8 cellular contexts compared by ENCODE assay signal in genomic region chr2:231666171-231667095, GRCh38.
DNase-seq lines count a peak whose midpoint lies in the region; ATAC-seq and TF ChIP-seq lines count a peak whose summit lies in the region.

No MANE protein-coding gene starts in this region.

- DNase-seq in GDM1 (lab: John Stamatoyannopoulos, UW) = peak; percentile 80
- peak; percentile 94 for DNase-seq in UCSD-AML1 (lab: John Stamatoyannopoulos, UW; ENCODE audit: unreplicated experiment)
- peak; percentile 76 to 95 (median 91) for DNase-seq in head of caudate nucleus
- peak; percentile 55 for DNase-seq in non-pigmented ciliary epithelial cell (ENCODE audit: low read depth)
- no peak for DNase-seq in activated effector memory CD4-positive, alpha-beta T cell treated with Interleukin-2 at 50 U/mL for 16 hours

- peak; percentile 35 for ATAC-seq in GM21717 (IDR thresholded peaks at IDR 0.05; ENCODE audit: unreplicated experiment)
- no peak for ATAC-seq in HG03565 (IDR thresholded peaks at IDR 0.05; ENCODE audit: unreplicated experiment)

- intact Hi-C loops in head of caudate nucleus (cut with DNase I) = no loop called here

- TF ChIP-seq RAD21 in Ishikawa (IDR thresholded peaks at IDR 0.05; ENCODE audit: low read depth) = peak; percentile 14; the same call in 1 of the 2 replicates

- peak; percentile 28; the same call in 1 of the 2 replicates for TF ChIP-seq EP300 in Ishikawa (IDR thresholded peaks at IDR 0.05; ENCODE audit: borderline replicate concordance)

TF ChIP-seq in Ishikawa, 13 proteins besides CTCF, POLR2A, EP300 and RAD21:
- TF ChIP-seq NFIC (IDR thresholded peaks at IDR 0.05) (peak; percentile 21; the same call in 1 of the 2 replicates), ZBTB7A (IDR thresholded peaks at IDR 0.05; ENCODE audit: low read depth) (peak; percentile 93), CREB1 (IDR thresholded peaks at IDR 0.05; ENCODE audit: low read depth) (no peak), CEBPB (IDR thresholded peaks at IDR 0.05) (no peak), EGR1 (IDR thresholded peaks at IDR 0.05) (no peak), TEAD4 (IDR thresholded peaks at IDR 0.05) (no peak; the same call in 1 of the 2 replicates), FOXM1 (IDR thresholded peaks at IDR 0.05; ENCODE audit: borderline replicate concordance, low read depth) (peak; percentile 63), TAF1 (IDR thresholded peaks at IDR 0.05; ENCODE audit: low read depth) (peak; percentile 89), TCF12 (IDR thresholded peaks at IDR 0.05; ENCODE audit: low read depth) (no peak; the same call in 1 of the 2 replicates), YY1 (IDR thresholded peaks at IDR 0.05; ENCODE audit: low read depth) (peak; percentile 39; the same call in 1 of the 2 replicates)
- TF ChIP-seq, protein P1, sequence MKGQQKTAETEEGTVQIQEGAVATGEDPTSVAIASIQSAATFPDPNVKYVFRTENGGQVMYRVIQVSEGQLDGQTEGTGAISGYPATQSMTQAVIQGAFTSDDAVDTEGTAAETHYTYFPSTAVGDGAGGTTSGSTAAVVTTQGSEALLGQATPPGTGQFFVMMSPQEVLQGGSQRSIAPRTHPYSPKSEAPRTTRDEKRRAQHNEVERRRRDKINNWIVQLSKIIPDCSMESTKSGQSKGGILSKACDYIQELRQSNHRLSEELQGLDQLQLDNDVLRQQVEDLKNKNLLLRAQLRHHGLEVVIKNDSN (IDR thresholded peaks at IDR 0.05) = peak; percentile 39
- TF ChIP-seq, protein P2, sequence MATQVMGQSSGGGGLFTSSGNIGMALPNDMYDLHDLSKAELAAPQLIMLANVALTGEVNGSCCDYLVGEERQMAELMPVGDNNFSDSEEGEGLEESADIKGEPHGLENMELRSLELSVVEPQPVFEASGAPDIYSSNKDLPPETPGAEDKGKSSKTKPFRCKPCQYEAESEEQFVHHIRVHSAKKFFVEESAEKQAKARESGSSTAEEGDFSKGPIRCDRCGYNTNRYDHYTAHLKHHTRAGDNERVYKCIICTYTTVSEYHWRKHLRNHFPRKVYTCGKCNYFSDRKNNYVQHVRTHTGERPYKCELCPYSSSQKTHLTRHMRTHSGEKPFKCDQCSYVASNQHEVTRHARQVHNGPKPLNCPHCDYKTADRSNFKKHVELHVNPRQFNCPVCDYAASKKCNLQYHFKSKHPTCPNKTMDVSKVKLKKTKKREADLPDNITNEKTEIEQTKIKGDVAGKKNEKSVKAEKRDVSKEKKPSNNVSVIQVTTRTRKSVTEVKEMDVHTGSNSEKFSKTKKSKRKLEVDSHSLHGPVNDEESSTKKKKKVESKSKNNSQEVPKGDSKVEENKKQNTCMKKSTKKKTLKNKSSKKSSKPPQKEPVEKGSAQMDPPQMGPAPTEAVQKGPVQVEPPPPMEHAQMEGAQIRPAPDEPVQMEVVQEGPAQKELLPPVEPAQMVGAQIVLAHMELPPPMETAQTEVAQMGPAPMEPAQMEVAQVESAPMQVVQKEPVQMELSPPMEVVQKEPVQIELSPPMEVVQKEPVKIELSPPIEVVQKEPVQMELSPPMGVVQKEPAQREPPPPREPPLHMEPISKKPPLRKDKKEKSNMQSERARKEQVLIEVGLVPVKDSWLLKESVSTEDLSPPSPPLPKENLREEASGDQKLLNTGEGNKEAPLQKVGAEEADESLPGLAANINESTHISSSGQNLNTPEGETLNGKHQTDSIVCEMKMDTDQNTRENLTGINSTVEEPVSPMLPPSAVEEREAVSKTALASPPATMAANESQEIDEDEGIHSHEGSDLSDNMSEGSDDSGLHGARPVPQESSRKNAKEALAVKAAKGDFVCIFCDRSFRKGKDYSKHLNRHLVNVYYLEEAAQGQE (IDR thresholded peaks at IDR 0.05; ENCODE audit: low read depth) = no peak
- TF ChIP-seq, protein P3, sequence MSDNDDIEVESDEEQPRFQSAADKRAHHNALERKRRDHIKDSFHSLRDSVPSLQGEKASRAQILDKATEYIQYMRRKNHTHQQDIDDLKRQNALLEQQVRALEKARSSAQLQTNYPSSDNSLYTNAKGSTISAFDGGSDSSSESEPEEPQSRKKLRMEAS (IDR thresholded peaks at IDR 0.05) = peak; percentile 64; the same call in 1 of the 2 replicates
